In the genomic region with DNA sequence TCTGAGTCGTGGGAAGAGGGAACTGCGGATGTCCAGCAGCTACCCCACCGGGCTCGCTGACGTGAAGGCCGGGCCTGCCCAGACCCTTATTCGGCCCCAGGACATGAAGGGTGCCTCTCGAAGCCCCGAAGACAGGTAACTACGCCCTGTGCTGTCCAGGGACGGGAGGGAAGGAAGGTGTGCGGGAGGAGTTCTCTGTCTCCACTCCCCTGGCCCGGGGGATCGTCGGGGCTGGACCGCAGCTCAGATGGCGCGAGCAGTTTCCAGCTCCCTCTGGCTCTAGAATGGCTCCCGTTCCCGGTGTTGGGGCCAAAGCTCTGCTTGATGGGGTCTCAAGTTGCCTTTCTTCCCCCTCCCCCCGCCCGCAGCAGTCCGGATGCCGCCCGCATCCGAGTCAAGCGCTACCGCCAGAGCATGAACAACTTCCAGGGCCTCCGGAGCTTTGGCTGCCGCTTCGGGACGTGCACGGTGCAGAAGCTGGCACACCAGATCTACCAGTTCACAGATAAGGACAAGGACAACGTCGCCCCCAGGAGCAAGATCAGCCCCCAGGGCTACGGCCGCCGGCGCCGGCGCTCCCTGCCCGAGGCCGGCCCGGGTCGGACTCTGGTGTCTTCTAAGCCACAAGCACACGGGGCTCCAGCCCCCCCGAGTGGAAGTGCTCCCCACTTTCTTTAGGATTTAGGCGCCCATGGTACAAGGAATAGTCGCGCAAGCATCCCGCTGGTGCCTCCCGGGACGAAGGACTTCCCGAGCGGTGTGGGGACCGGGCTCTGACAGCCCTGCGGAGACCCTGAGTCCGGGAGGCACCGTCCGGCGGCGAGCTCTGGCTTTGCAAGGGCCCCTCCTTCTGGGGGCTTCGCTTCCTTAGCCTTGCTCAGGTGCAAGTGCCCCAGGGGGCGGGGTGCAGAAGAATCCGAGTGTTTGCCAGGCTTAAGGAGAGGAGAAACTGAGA, we compare ENCODE assay signal across 8 cellular contexts. TPM values are rescaled to one million over a fixed set of nuclear protein-coding genes. Genes with fewer than 3 reads are reported as not detected.
DNase-seq lines count a peak whose midpoint lies in the region; ATAC-seq and TF ChIP-seq lines count a peak whose summit lies in the region.

No MANE protein-coding gene starts in this region.

- peaks cover 8% of the 10 kb centered on the region for H3K36me3 Mint-ChIP-seq in WTC11
- peaks cover 27% of the 10 kb centered on the region for H3K36me3 Mint-ChIP-seq in osteocyte (ENCODE audit: unreplicated experiment)

- no peak for TF ChIP-seq CTCF in WTC11 (IDR thresholded peaks at IDR 0.05)
- no peak for TF ChIP-seq CTCF in fibroblast of pulmonary artery (IDR thresholded peaks at IDR 0.05; ENCODE audit: low read length, missing control alignments)
- TF ChIP-seq CTCF in osteocyte (IDR thresholded peaks at IDR 0.05), result no peak

- H3K27ac Mint-ChIP-seq in WTC11, result peak overlapping the region; percentile 86
- peak overlapping the region; percentile 100 for H3K27ac Mint-ChIP-seq in osteocyte (ENCODE audit: unreplicated experiment)

- peaks cover 43% of the 10 kb centered on the region for H3K4me1 Mint-ChIP-seq in WTC11
- H3K4me1 Mint-ChIP-seq in osteocyte (ENCODE audit: unreplicated experiment), result peaks cover 42% of the 10 kb centered on the region

- H3K9me3 Mint-ChIP-seq in WTC11, result no peaks in the 10 kb centered on the region; the same call in 1 of the 2 replicates
- no peaks in the 10 kb centered on the region for H3K9me3 Mint-ChIP-seq in osteocyte (ENCODE audit: unreplicated experiment)

- H3K27me3 Mint-ChIP-seq in WTC11 (ENCODE audit: low read depth), result peaks cover 51% of the 10 kb centered on the region
- no peaks in the 10 kb centered on the region for H3K27me3 Mint-ChIP-seq in osteocyte (ENCODE audit: unreplicated experiment)

- peak overlapping the region; percentile 95 for H3K4me3 ChIP-seq in fibroblast of pulmonary artery (replicated peaks; ENCODE audit: low read depth, low read length)

- CTCF ChIA-PET in WTC11 (lab: Charles Lee), result interaction anchor here (0.6 to 9.9 kb wide), 26 partner anchors 12 to 1654 kb away, joined by 3 to 149 read pairs (median 3); partner anchors contain the start of gene RNF141

- peak; percentile 12 for DNase-seq in activated gamma-delta T cell (lab: John Stamatoyannopoulos, UW)
- DNase-seq in activated gamma-delta T cell treated with Interleukin-2 at 50 U/mL for 16 hours, result no peak
- peak; percentile 65 for DNase-seq in WTC11 (ENCODE audit: low spot score)
- no peak for DNase-seq in fibroblast of pulmonary artery (ENCODE audit: low read depth)
- DNase-seq in osteocyte (ENCODE audit: extremely low spot score, unreplicated experiment), result peak; percentile 82
- no peak for DNase-seq in DMS153 (lab: John Stamatoyannopoulos, UW)
- DNase-seq in HCEC 1CT, result no peak
- no peak for DNase-seq in iPS-NIHi11 (ENCODE audit: low spot score)

- POLR2A ChIA-PET in WTC11 (lab: Charles Lee), result interaction anchor here (0.6 to 6.5 kb wide), 11 partner anchors 11 to 732 kb away, joined by 3 to 37 read pairs (median 3); partner anchors contain the start of genes EIF4G2 and WEE1

- H3K4me3 Mint-ChIP-seq in WTC11 (peak overlapping the region; percentile 97), osteocyte (ENCODE audit: unreplicated experiment) (peak overlapping the region; percentile 99)

- ATAC-seq in WTC11, result no peak

TF ChIP-seq in WTC11, 78 proteins besides CTCF, POLR2A, EP300 and RAD21:
- TF ChIP-seq, protein P1, sequence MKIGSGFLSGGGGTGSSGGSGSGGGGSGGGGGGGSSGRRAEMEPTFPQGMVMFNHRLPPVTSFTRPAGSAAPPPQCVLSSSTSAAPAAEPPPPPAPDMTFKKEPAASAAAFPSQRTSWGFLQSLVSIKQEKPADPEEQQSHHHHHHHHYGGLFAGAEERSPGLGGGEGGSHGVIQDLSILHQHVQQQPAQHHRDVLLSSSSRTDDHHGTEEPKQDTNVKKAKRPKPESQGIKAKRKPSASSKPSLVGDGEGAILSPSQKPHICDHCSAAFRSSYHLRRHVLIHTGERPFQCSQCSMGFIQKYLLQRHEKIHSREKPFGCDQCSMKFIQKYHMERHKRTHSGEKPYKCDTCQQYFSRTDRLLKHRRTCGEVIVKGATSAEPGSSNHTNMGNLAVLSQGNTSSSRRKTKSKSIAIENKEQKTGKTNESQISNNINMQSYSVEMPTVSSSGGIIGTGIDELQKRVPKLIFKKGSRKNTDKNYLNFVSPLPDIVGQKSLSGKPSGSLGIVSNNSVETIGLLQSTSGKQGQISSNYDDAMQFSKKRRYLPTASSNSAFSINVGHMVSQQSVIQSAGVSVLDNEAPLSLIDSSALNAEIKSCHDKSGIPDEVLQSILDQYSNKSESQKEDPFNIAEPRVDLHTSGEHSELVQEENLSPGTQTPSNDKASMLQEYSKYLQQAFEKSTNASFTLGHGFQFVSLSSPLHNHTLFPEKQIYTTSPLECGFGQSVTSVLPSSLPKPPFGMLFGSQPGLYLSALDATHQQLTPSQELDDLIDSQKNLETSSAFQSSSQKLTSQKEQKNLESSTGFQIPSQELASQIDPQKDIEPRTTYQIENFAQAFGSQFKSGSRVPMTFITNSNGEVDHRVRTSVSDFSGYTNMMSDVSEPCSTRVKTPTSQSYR (CRISPR knock-in tag; IDR thresholded peaks at IDR 0.05), result peak; percentile 54; the same call in 1 of the 2 replicates
- peak; percentile 49 for TF ChIP-seq MAX (CRISPR knock-in tag; IDR thresholded peaks at IDR 0.05)
- TF ChIP-seq ARID4B (CRISPR knock-in tag; IDR thresholded peaks at IDR 0.05; ENCODE audit: borderline replicate concordance), result peak; percentile 78
- no peak for TF ChIP-seq ETV6 (CRISPR knock-in tag; IDR thresholded peaks at IDR 0.05)

RNA-seq across cellular contexts. Expression of gene ADM, which starts 1.4 kb away (rescaled TPM):
- total RNA-seq in WTC11 (2021) (18.7 to 40.8 TPM (median 40.1 TPM) in 3 replicates), osteocyte (239 and 244 TPM in 2 replicates)

RNA-seq across cellular contexts. Expression of gene SBF2, which starts 12.2 kb away (rescaled TPM):
- total RNA-seq in WTC11 (2021), result 46.2 to 53.6 TPM (median 47.6 TPM) in 3 replicates
- total RNA-seq in osteocyte, result 65.2 and 80.0 TPM in 2 replicates

Comparison
In these comparisons a context has a peak if more than half of its experiments do, and no peak if none do; other contexts are left out.
1. DNase-seq: peak in activated gamma-delta T cell (single experiment), WTC11 (single experiment) and osteocyte (single experiment); none in activated gamma-delta T cell treated with Interleukin-2 at 50 U/mL for 16 hours (single experiment), fibroblast of pulmonary artery (single experiment), DMS153 (single experiment), HCEC 1CT (single experiment) and iPS-NIHi11 (single experiment).